20 cellular contexts compared by ENCODE assay signal in the genomic region with DNA sequence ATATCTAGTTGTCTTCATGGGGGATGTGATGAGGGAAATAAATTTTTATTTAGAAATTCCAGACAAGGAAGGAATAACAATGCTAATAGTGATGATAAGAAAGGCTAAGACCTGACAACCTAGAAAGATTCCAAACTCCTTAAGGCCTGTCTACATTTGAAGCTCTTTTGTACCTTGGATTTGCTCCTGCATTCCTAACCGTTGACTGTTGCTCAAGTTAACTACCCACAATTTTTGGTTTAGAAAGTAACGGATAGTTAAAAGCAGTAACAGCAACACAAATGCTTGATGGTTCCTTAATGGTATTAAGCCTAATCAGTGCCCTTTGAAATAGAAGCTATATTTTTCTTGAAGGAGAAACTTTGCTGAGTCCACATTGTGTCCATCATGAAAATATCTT. TPM values are rescaled to one million over a fixed set of nuclear protein-coding genes. Genes with fewer than 3 reads are reported as not detected.
DNase-seq lines count a peak whose midpoint lies in the region; FAIRE-seq and TF ChIP-seq lines count a peak whose summit lies in the region.
"Had no signal": no experiment of that assay in that cellular context is flagged by ENCODE, and none has a peak within 500 bp of the region (broad histone marks: within the 10 kb centered on the region; RNA-seq: fewer than 3 reads in every experiment).

No MANE protein-coding gene starts in this region.

- WGBS in hepatocyte (ENCODE audit: low lambda C conversion rate, missing lambda C conversion rate), result 59% methylated on average over 2 of the region's 2 CpGs

- no peaks in the 10 kb centered on the region for H3K9me3 ChIP-seq in breast epithelium
- H3K9me3 ChIP-seq in astrocyte (ENCODE audit: insufficient read depth, low read depth, low read length), result no peaks in the 10 kb centered on the region
- H3K9me3 ChIP-seq in hepatocyte (ENCODE audit: low read depth), result no peaks in the 10 kb centered on the region
- H3K9me3 ChIP-seq in uterus, result no peaks in the 10 kb centered on the region
- H3K9me3 ChIP-seq: left lung, vagina had no signal

- no TSS peak for BruUV-seq in MCF 10A (replicated peaks; lab: Mats Ljungman, UMichigan)

- POLR2A ChIA-PET in MCF 10A (lab: Yijun Ruan, JAX), result interaction anchor here (0.6 to 1.2 kb wide), 3 partner anchors 15 to 137 kb away, joined by 3 to 4 read pairs (median 3); a partner anchor contains a TSS

- H3K27ac Mint-ChIP-seq in MCF 10A (ENCODE audit: low read depth, unreplicated experiment), result peak overlapping the region; percentile 77
- peak overlapping the region; percentile 2 for H3K27ac Mint-ChIP-seq in astrocyte (ENCODE audit: unreplicated experiment)
- H3K27ac Mint-ChIP-seq: activated B cell treated with CpG ODN at 0.5 μM for 24 hours; naive thymus-derived CD8-positive, alpha-beta T cell; stimulated activated effector memory CD8-positive, alpha-beta T cell treated with anti-CD3 and anti-CD28 coated beads, Interleukin-12 subunit alpha, Interleukin-12 subunit beta, amount 100 ng/mL, for 72 hours had no signal

- H3K27me3 Mint-ChIP-seq in MCF 10A (ENCODE audit: insufficient read depth, unreplicated experiment), result no peaks in the 10 kb centered on the region
- no peaks in the 10 kb centered on the region for H3K27me3 Mint-ChIP-seq in astrocyte (ENCODE audit: low read depth, unreplicated experiment)
- H3K27me3 Mint-ChIP-seq: activated B cell treated with CpG ODN at 0.5 μM for 24 hours; naive thymus-derived CD8-positive, alpha-beta T cell had no signal

- no peak overlapping the region for H3K4me3 ChIP-seq in breast epithelium
- H3K4me3 ChIP-seq in astrocyte (ENCODE audit: insufficient read depth, low read depth, low read length), result no peak overlapping the region
- no peak overlapping the region for H3K4me3 ChIP-seq in hepatocyte
- H3K4me3 ChIP-seq in uterus, result no peak overlapping the region
- H3K4me3 ChIP-seq: left lung, right atrium auricular region, vagina had no signal

- CTCF ChIA-PET in MCF 10A (lab: Yijun Ruan, JAX), result interaction anchor here (0.5 to 0.9 kb wide), 3 partner anchors 42 to 1305 kb away, joined by 3 to 4 read pairs (median 4); no protein-coding TSS in a partner anchor

- no peaks in the 10 kb centered on the region for H3K9me2 ChIP-seq in hepatocyte (replicated peaks; ENCODE audit: insufficient read depth)

- no peaks in the 10 kb centered on the region for H3K79me2 ChIP-seq in astrocyte (ENCODE audit: insufficient read depth, low read length)
- no peaks in the 10 kb centered on the region for H3K79me2 ChIP-seq in hepatocyte

- no peak overlapping the region for H3K4me3 Mint-ChIP-seq in MCF 10A (ENCODE audit: unreplicated experiment)
- no peak overlapping the region for H3K4me3 Mint-ChIP-seq in astrocyte (ENCODE audit: unreplicated experiment)
- H3K4me3 Mint-ChIP-seq: activated B cell treated with CpG ODN at 0.5 μM for 24 hours; naive thymus-derived CD8-positive, alpha-beta T cell; stimulated activated effector memory CD8-positive, alpha-beta T cell treated with anti-CD3 and anti-CD28 coated beads, Interleukin-12 subunit alpha, Interleukin-12 subunit beta, amount 100 ng/mL, for 72 hours had no signal

- DNase-seq in MCF 10A (ENCODE audit: unreplicated experiment), result peak; percentile 45
- no peak for DNase-seq in breast epithelium (ENCODE audit: low spot score in 2 of 2)
- peak; percentile 85 for DNase-seq in astrocyte (ENCODE audit: low read depth)
- no peak for DNase-seq in hepatocyte (ENCODE audit: low spot score)
- DNase-seq in uterus, result no peak
- no peak for DNase-seq in stimulated activated CD4-positive, alpha-beta T cell treated with anti-CD3 and anti-CD28 coated beads, Interleukin-1b, Interleukin-23, amount 100 ng/mL, for 48 hours
- no peak for DNase-seq in activated CD8-positive, alpha-beta memory T cell treated with anti-CD3 and anti-CD28 coated beads for 24 hours
- no peak for DNase-seq in anterior cingulate cortex (lab: John Stamatoyannopoulos, UW)
- DNase-seq: activated B cell treated with CpG ODN at 0.5 μM for 24 hours; activated naive CD4-positive, alpha-beta T cell; cerebellar nuclear complex; left lung; naive thymus-derived CD8-positive, alpha-beta T cell; OCI-M1; stimulated activated CD4-positive, alpha-beta T cell treated with anti-CD3 and anti-CD28 coated beads, Interleukin-4, amount 100 ng/mL, for 4 hours had no signal

- H3K27me3 ChIP-seq in breast epithelium, result no peaks in the 10 kb centered on the region
- no peaks in the 10 kb centered on the region for H3K27me3 ChIP-seq in astrocyte (ENCODE audit: insufficient read depth, low read length)
- no peaks in the 10 kb centered on the region for H3K27me3 ChIP-seq in hepatocyte
- no peaks in the 10 kb centered on the region for H3K27me3 ChIP-seq in uterus
- H3K27me3 ChIP-seq: left lung, right atrium auricular region, vagina had no signal

- H3K27ac ChIP-seq in breast epithelium (peak overlapping the region in 1 of 2 donors; percentile 65), astrocyte (ENCODE audit: low read depth, low read length) (peak overlapping the region; percentile 45), hepatocyte (peak overlapping the region; percentile 1), uterus (peak overlapping the region; percentile 81)
- H3K27ac ChIP-seq: right atrium auricular region, vagina had no signal

- H3K4me1 Mint-ChIP-seq in MCF 10A (ENCODE audit: insufficient read depth, unreplicated experiment), result peaks cover 13% of the 10 kb centered on the region
- peaks cover 35% of the 10 kb centered on the region for H3K4me1 Mint-ChIP-seq in astrocyte (ENCODE audit: low read depth, unreplicated experiment)
- H3K4me1 Mint-ChIP-seq: activated B cell treated with CpG ODN at 0.5 μM for 24 hours; stimulated activated effector memory CD8-positive, alpha-beta T cell treated with anti-CD3 and anti-CD28 coated beads, Interleukin-12 subunit alpha, Interleukin-12 subunit beta, amount 100 ng/mL, for 72 hours had no signal

- H3K9me3 Mint-ChIP-seq in MCF 10A (ENCODE audit: unreplicated experiment) (no peaks in the 10 kb centered on the region), astrocyte (ENCODE audit: unreplicated experiment) (no peaks in the 10 kb centered on the region)
- H3K9me3 Mint-ChIP-seq: stimulated activated effector memory CD8-positive, alpha-beta T cell treated with anti-CD3 and anti-CD28 coated beads, Interleukin-12 subunit alpha, Interleukin-12 subunit beta, amount 100 ng/mL, for 72 hours had no signal

- intact Hi-C loops in MCF 10A (cut with micrococcal nuclease) (loop anchor here (10.0 kb wide), 1 partner anchor 1156 kb away; no protein-coding TSS in a partner anchor), breast epithelium (cut with DNase I; ENCODE audit: low total_unique reads) (no loop called here), uterus (cut with DNase I; ENCODE audit: low total_unique reads) (no loop called here)

- TF ChIP-seq POLR2A in breast epithelium (IDR thresholded peaks at IDR 0.05) (no peak), uterus (IDR thresholded peaks at IDR 0.05) (no peak)

- H3K4me1 ChIP-seq in breast epithelium, result no peaks in the 10 kb centered on the region
- H3K4me1 ChIP-seq in astrocyte (ENCODE audit: insufficient read depth, low read length), result peaks cover 27% of the 10 kb centered on the region
- peaks cover 19% of the 10 kb centered on the region for H3K4me1 ChIP-seq in hepatocyte (ENCODE audit: insufficient read depth)
- peaks cover 0 to 14% of the 10 kb centered on the region in 2 donors for H3K4me1 ChIP-seq in uterus

- no peaks in the 10 kb centered on the region for H3K36me3 ChIP-seq in breast epithelium
- H3K36me3 ChIP-seq in astrocyte (ENCODE audit: insufficient read depth, low read length), result no peaks in the 10 kb centered on the region
- H3K36me3 ChIP-seq in hepatocyte (replicated peaks; ENCODE audit: insufficient read depth, low read depth), result no peaks in the 10 kb centered on the region
- no peaks in the 10 kb centered on the region for H3K36me3 ChIP-seq in uterus
- H3K36me3 ChIP-seq: vagina had no signal

- no peak overlapping the region for H2AFZ ChIP-seq in astrocyte (ENCODE audit: low read depth, low read length)
- no peak overlapping the region for H2AFZ ChIP-seq in hepatocyte

- no peak overlapping the region for H3K9ac ChIP-seq in astrocyte (ENCODE audit: low read length)

- TF ChIP-seq CTCF in MCF 10A (IDR thresholded peaks at IDR 0.05; ENCODE audit: unreplicated experiment), result no peak
- TF ChIP-seq CTCF in breast epithelium (IDR thresholded peaks at IDR 0.05), result no peak
- TF ChIP-seq CTCF in astrocyte (IDR thresholded peaks at IDR 0.05; ENCODE audit: insufficient read depth, low read depth, low read length), result no peak
- TF ChIP-seq CTCF in hepatocyte (IDR thresholded peaks at IDR 0.05; ENCODE audit: poor library complexity), result no peak
- no peak for TF ChIP-seq CTCF in uterus (IDR thresholded peaks at IDR 0.05)

- H4K20me1 ChIP-seq in astrocyte (ENCODE audit: insufficient read depth, low read length) (no peaks in the 10 kb centered on the region), hepatocyte (ENCODE audit: insufficient read depth, poor library complexity, severe bottlenecking) (no peaks in the 10 kb centered on the region)

- H3K4me2 ChIP-seq in astrocyte (ENCODE audit: low read length) (peak overlapping the region; percentile 66), hepatocyte (no peak overlapping the region)

- peak; percentile 89 for FAIRE-seq in astrocyte (lab: Jason Lieb, UNC)
- FAIRE-seq: GM18507, H1 had no signal

- peaks cover 61% of the 10 kb centered on the region for H3K36me3 Mint-ChIP-seq in MCF 10A (ENCODE audit: insufficient read depth, unreplicated experiment)
- peaks cover 10% of the 10 kb centered on the region for H3K36me3 Mint-ChIP-seq in astrocyte (ENCODE audit: low read depth, unreplicated experiment)

RNA-seq across cellular contexts. Expression of a gene that starts 52.9 kb away (rescaled TPM):
- total RNA-seq in MCF 10A (2022), result 28.8 and 32.5 TPM in 2 replicates
- 10 to 100 TPM; 17.3 to 48.3 (median 39.7) TPM for total RNA-seq in breast epithelium
- 17.0 and 18.2 TPM in 2 replicates for total RNA-seq in astrocyte
- total RNA-seq in hepatocyte, result 20.7 and 27.6 TPM in 2 replicates
- 14.8 and 18.6 TPM in 2 replicates for polyA plus RNA-seq in hepatocyte
- total RNA-seq in uterus, result 10 to 100 TPM; 21.5 to 69.2 (median 47.8) TPM

Comparison
In these comparisons a context has a peak if more than half of its experiments do, and no peak if none do; other contexts are left out.
1. DNase-seq: peak in MCF 10A (single experiment) and astrocyte (single experiment); none in breast epithelium (0 of 2), hepatocyte (single experiment), uterus (0 of 2), stimulated activated CD4-positive, alpha-beta T cell treated with anti-CD3 and anti-CD28 coated beads, Interleukin-1b, Interleukin-23, amount 100 ng/mL, for 48 hours (single experiment), activated CD8-positive, alpha-beta memory T cell treated with anti-CD3 and anti-CD28 coated beads for 24 hours (single experiment) and anterior cingulate cortex (0 of 58).